Comparison of ENCODE assay signal across 22 cellular contexts in genomic region chr14:77251870-77252269, GRCh38. TPM values are rescaled to one million over a fixed set of nuclear protein-coding genes. Genes with fewer than 3 reads are reported as not detected.
A peak's percentile ranks its signal among the peaks of the same experiment; 100 is the strongest.
DNase-seq lines count a peak whose midpoint lies in the region; ATAC-seq and TF ChIP-seq lines count a peak whose summit lies in the region.
"Had no signal": no experiment of that assay in that cellular context is flagged by ENCODE, and none has a peak within 500 bp of the region (broad histone marks: within the 10 kb centered on the region; RNA-seq: fewer than 3 reads in every experiment).

No MANE protein-coding gene starts in this region.

- no peaks in the 10 kb centered on the region for H3K9me3 Mint-ChIP-seq in chondrocyte (ENCODE audit: low read depth)
- H3K9me3 Mint-ChIP-seq: CD4-positive, CD25-positive, alpha-beta regulatory T cell; CD8-positive, alpha-beta T cell had no signal

- DNase-seq in DMS79 treated with DMSO at 0.1 percent for 48 hours (lab: John Stamatoyannopoulos, UW) (peak; percentile 70), chondrocyte (ENCODE audit: low spot score) (peak; percentile 62), osteoblast (ENCODE audit: insufficient read length, low spot score, missing footprints) (peak; percentile 10), heart right ventricle (no peak), AG20443 (ENCODE audit: low spot score) (no peak)
- no peak for DNase-seq in stimulated activated CD4-positive, alpha-beta T cell treated with anti-CD3 and anti-CD28 coated beads, Interleukin-4, amount 100 ng/mL, for 4 hours
- DNase-seq: AML-193; BE2C; Caco-2; CD4-positive, CD25-positive, alpha-beta regulatory T cell; CD8-positive, alpha-beta T cell; DMS153; GF-D8; GOT3 had no signal

- peaks cover 6% of the 10 kb centered on the region for H3K27me3 Mint-ChIP-seq in chondrocyte (ENCODE audit: low read depth)

- no peaks in the 10 kb centered on the region for H3K9me3 ChIP-seq in BLaER1
- H3K9me3 ChIP-seq in osteoblast (ENCODE audit: low read depth, low read length), result no peaks in the 10 kb centered on the region
- H3K9me3 ChIP-seq in heart right ventricle, result no peaks in the 10 kb centered on the region
- H3K9me3 ChIP-seq: BE2C, Caco-2, HAP-1 had no signal

- no peak overlapping the region for H3K9ac ChIP-seq in BLaER1

- H3K4me1 ChIP-seq in BLaER1 (peaks cover 47% of the 10 kb centered on the region), osteoblast (ENCODE audit: insufficient read depth, low read length) (no peaks in the 10 kb centered on the region), heart right ventricle (no peaks in the 10 kb centered on the region)
- H3K4me1 ChIP-seq: BE2C, Caco-2, HAP-1 had no signal

- ATAC-seq in heart right ventricle, result no peak
- no peak for ATAC-seq in HG02885 (IDR thresholded peaks at IDR 0.05; ENCODE audit: poor library complexity, unreplicated experiment)
- ATAC-seq: CD8-positive, alpha-beta T cell had no signal

- H4K20me1 ChIP-seq in BLaER1 (no peaks in the 10 kb centered on the region), osteoblast (ENCODE audit: insufficient read depth, low read length) (no peaks in the 10 kb centered on the region)

- H3K36me3 ChIP-seq in BLaER1, result peaks cover 84% of the 10 kb centered on the region
- no peaks in the 10 kb centered on the region for H3K36me3 ChIP-seq in osteoblast (ENCODE audit: insufficient read depth, low read length)
- H3K36me3 ChIP-seq in heart right ventricle, result no peaks in the 10 kb centered on the region
- H3K36me3 ChIP-seq: BE2C, HAP-1 had no signal

- intact Hi-C loops in heart right ventricle (cut with DNase I), result no loop called here

- no peaks in the 10 kb centered on the region for H3K79me2 ChIP-seq in osteoblast (ENCODE audit: insufficient read depth, low read length)

- TF ChIP-seq CTCF in chondrocyte (IDR thresholded peaks at IDR 0.05), result no peak
- TF ChIP-seq CTCF in osteoblast (IDR thresholded peaks at IDR 0.05; ENCODE audit: extremely low read depth, low read depth, low read length), result no peak
- no peak for TF ChIP-seq CTCF in heart right ventricle (IDR thresholded peaks at IDR 0.05)

- peaks cover 17% of the 10 kb centered on the region for H3K36me3 Mint-ChIP-seq in chondrocyte (ENCODE audit: low read depth)
- H3K36me3 Mint-ChIP-seq: CD4-positive, CD25-positive, alpha-beta regulatory T cell; CD8-positive, alpha-beta T cell had no signal

- no peaks in the 10 kb centered on the region for H3K4me1 Mint-ChIP-seq in chondrocyte (ENCODE audit: low read depth)
- H3K4me1 Mint-ChIP-seq: CD4-positive, CD25-positive, alpha-beta regulatory T cell had no signal

- no peak overlapping the region for H3K4me3 Mint-ChIP-seq in chondrocyte (ENCODE audit: unreplicated experiment)
- H3K4me3 Mint-ChIP-seq: CD4-positive, CD25-positive, alpha-beta regulatory T cell; CD8-positive, alpha-beta T cell had no signal

- H2AFZ ChIP-seq in osteoblast (ENCODE audit: low read length), result no peak overlapping the region

- H3K27ac Mint-ChIP-seq in chondrocyte (ENCODE audit: unreplicated experiment), result no peak overlapping the region
- H3K27ac Mint-ChIP-seq: CD4-positive, CD25-positive, alpha-beta regulatory T cell; CD8-positive, alpha-beta T cell had no signal

- H3K27ac ChIP-seq in BLaER1 (no peak overlapping the region), osteoblast (ENCODE audit: low read depth, low read length) (no peak overlapping the region), heart right ventricle (no peak overlapping the region)
- H3K27ac ChIP-seq: 22Rv1, C4-2B had no signal

- H3K4me3 ChIP-seq in BLaER1 (no peak overlapping the region), osteoblast (ENCODE audit: insufficient read depth, low read length) (no peak overlapping the region), heart right ventricle (no peak overlapping the region)
- H3K4me3 ChIP-seq: HAP-1 had no signal

- H3K27me3 ChIP-seq in BLaER1 (no peaks in the 10 kb centered on the region), osteoblast (ENCODE audit: insufficient read depth, low read length) (peaks cover 3% of the 10 kb centered on the region), heart right ventricle (peaks cover 0 to 16% (median 0%) of the 10 kb centered on the region in 7 donors)
- H3K27me3 ChIP-seq: BE2C had no signal

- WGBS in heart right ventricle, 2 donors, result 94 to 98% methylated on average over 11 of the region's 11 CpGs

- H3K4me2 ChIP-seq in BLaER1, result peak overlapping the region; percentile 61
- H3K4me2 ChIP-seq in osteoblast (ENCODE audit: insufficient read depth, low read length), result no peak overlapping the region

RNA-seq across cellular contexts. Expression of gene NGB, which starts 19.1 kb away (rescaled TPM):
- total RNA-seq in chondrocyte (not detected in 3 replicates), osteoblast (not detected in 2 replicates), heart right ventricle (not detected)
- not detected for polyA plus RNA-seq in heart right ventricle
- total RNA-seq: Caco-2; CD4-positive, CD25-positive, alpha-beta regulatory T cell; CD8-positive, alpha-beta T cell; Daoy; G401 had no signal
- polyA plus RNA-seq: AG04450; CD4-positive, CD25-positive, alpha-beta regulatory T cell had no signal

Comparison
In these comparisons a context has a peak if more than half of its experiments do, and no peak if none do; other contexts are left out.
1. DNase-seq: peak in DMS79 treated with DMSO at 0.1 percent for 48 hours (single experiment), chondrocyte (single experiment) and osteoblast (single experiment); none in heart right ventricle (0 of 2), stimulated activated CD4-positive, alpha-beta T cell treated with anti-CD3 and anti-CD28 coated beads, Interleukin-4, amount 100 ng/mL, for 4 hours (0 of 2) and AG20443 (single experiment).